ENCODE assay signal across 28 cellular contexts in genomic region chr3:138361193-138361525, GRCh38. TPM values are rescaled to one million over a fixed set of nuclear protein-coding genes. Genes with fewer than 3 reads are reported as not detected.
DNase-seq lines count a peak whose midpoint lies in the region; ATAC-seq and TF ChIP-seq lines count a peak whose summit lies in the region.
"Had no signal": no experiment of that assay in that cellular context is flagged by ENCODE, and none has a peak within 500 bp of the region (broad histone marks: within the 10 kb centered on the region; RNA-seq: fewer than 3 reads in every experiment).

No MANE protein-coding gene starts in this region.

- H3K4me3 ChIP-seq in right cardiac atrium (ENCODE audit: low read length): no peak overlapping the region
- H3K4me3 ChIP-seq: mucosa of descending colon, stomach, upper lobe of left lung had no signal

- no peaks in the 10 kb centered on the region for H3K9me3 Mint-ChIP-seq in natural killer cell treated with Interleukin-12 subunit alpha and Interleukin-12 subunit beta and Interleukin-15 and Interleukin-18, amount 100 ng/mL, for 72 hours
- H3K9me3 Mint-ChIP-seq in natural killer cell (no peaks in the 10 kb centered on the region), progenitor cell of endocrine pancreas (ENCODE audit: low read depth) (no peaks in the 10 kb centered on the region)
- H3K9me3 Mint-ChIP-seq: activated T-cell treated with anti-CD3 and anti-CD28 coated beads, Interleukin-2, amount 50 U/mL, for 24 hours; central memory CD8-positive, alpha-beta T cell; IgD-negative memory B cell had no signal

- no peaks in the 10 kb centered on the region for H3K9me3 ChIP-seq in right cardiac atrium (ENCODE audit: control insufficient read depth, low read length)
- H3K9me3 ChIP-seq: BE2C, mucosa of descending colon, SK-N-SH, stomach, upper lobe of left lung had no signal

- WGBS in right cardiac atrium: 89% methylated on average over 3 of the region's 3 CpGs

- no peaks in the 10 kb centered on the region for H3K36me3 Mint-ChIP-seq in natural killer cell treated with Interleukin-12 subunit alpha and Interleukin-12 subunit beta and Interleukin-15 and Interleukin-18, amount 100 ng/mL, for 72 hours
- H3K36me3 Mint-ChIP-seq in natural killer cell: no peaks in the 10 kb centered on the region
- no peaks in the 10 kb centered on the region for H3K36me3 Mint-ChIP-seq in progenitor cell of endocrine pancreas (ENCODE audit: insufficient read depth)

- intact Hi-C loops in natural killer cell (cut with micrococcal nuclease): no loop called here
- intact Hi-C loops in right cardiac atrium (cut with DNase I): no loop called here
- intact Hi-C loops in sciatic nerve (cut with DNase I): no loop called here

- peaks cover 35% of the 10 kb centered on the region for H3K4me1 ChIP-seq in right cardiac atrium (ENCODE audit: control insufficient read depth, insufficient read depth, low read length)
- H3K4me1 ChIP-seq: BE2C had no signal

- no peak overlapping the region for H3K4me3 Mint-ChIP-seq in natural killer cell treated with Interleukin-12 subunit alpha and Interleukin-12 subunit beta and Interleukin-15 and Interleukin-18, amount 100 ng/mL, for 72 hours
- H3K4me3 Mint-ChIP-seq in natural killer cell (no peak overlapping the region), progenitor cell of endocrine pancreas (ENCODE audit: low read depth) (no peak overlapping the region)
- H3K4me3 Mint-ChIP-seq: activated T-cell treated with anti-CD3 and anti-CD28 coated beads, Interleukin-2, amount 50 U/mL, for 24 hours; central memory CD8-positive, alpha-beta T cell; IgD-negative memory B cell had no signal

- peak; percentile 39 for DNase-seq in natural killer cell treated with Interleukin-12 subunit alpha and Interleukin-12 subunit beta and Interleukin-15 and Interleukin-18, amount 100 ng/mL, for 72 hours (ENCODE audit: low spot score)
- no peak for DNase-seq in natural killer cell
- no peak for DNase-seq in right cardiac atrium
- DNase-seq in progenitor cell of endocrine pancreas (ENCODE audit: low spot score, unreplicated experiment): no peak
- no peak for DNase-seq in SW 1271 (lab: John Stamatoyannopoulos, UW)
- no peak for DNase-seq in mesenteric fat pad (ENCODE audit: low spot score)
- DNase-seq in sciatic nerve (ENCODE audit: low spot score): no peak
- DNase-seq: activated CD4-positive, alpha-beta T cell treated with anti-CD3 and anti-CD28 coated beads for 4 hours; activated CD8-positive, alpha-beta memory T cell treated with anti-CD3 and anti-CD28 coated beads for 24 hours; activated naive CD4-positive, alpha-beta T cell; activated T-cell treated with anti-CD3 and anti-CD28 coated beads, Interleukin-2, amount 50 U/mL, for 24 hours; BE2C; effector CD8-positive, alpha-beta T cell; erythroblast; GDM1; mucosa of descending colon; NCI-H1105; NCI-H2029; SK-N-SH; stomach; T-helper 2 cell; upper lobe of left lung had no signal

- H3K27me3 ChIP-seq in right cardiac atrium (ENCODE audit: control insufficient read depth, insufficient read depth): no peaks in the 10 kb centered on the region
- H3K27me3 ChIP-seq: stomach, upper lobe of left lung had no signal

- H3K4me1 Mint-ChIP-seq in natural killer cell treated with Interleukin-12 subunit alpha and Interleukin-12 subunit beta and Interleukin-15 and Interleukin-18, amount 100 ng/mL, for 72 hours (ENCODE audit: low read depth in 2 of 2): no peaks in the 10 kb centered on the region
- H3K4me1 Mint-ChIP-seq in natural killer cell (no peaks in the 10 kb centered on the region), progenitor cell of endocrine pancreas (ENCODE audit: low read depth) (peaks cover 14% of the 10 kb centered on the region)
- H3K4me1 Mint-ChIP-seq: central memory CD8-positive, alpha-beta T cell; IgD-negative memory B cell had no signal

- H3K27ac ChIP-seq in right cardiac atrium (ENCODE audit: low read length): peak overlapping the region; percentile 89
- H3K27ac ChIP-seq: stomach, upper lobe of left lung had no signal

- no peak overlapping the region for H3K27ac Mint-ChIP-seq in natural killer cell treated with Interleukin-12 subunit alpha and Interleukin-12 subunit beta and Interleukin-15 and Interleukin-18, amount 100 ng/mL, for 72 hours
- H3K27ac Mint-ChIP-seq in natural killer cell (no peak overlapping the region), progenitor cell of endocrine pancreas (peak overlapping the region; percentile 34)
- H3K27ac Mint-ChIP-seq: activated T-cell treated with anti-CD3 and anti-CD28 coated beads, Interleukin-2, amount 50 U/mL, for 24 hours; IgD-negative memory B cell had no signal

- no peak for TF ChIP-seq CTCF in natural killer cell (IDR thresholded peaks at IDR 0.05)
- TF ChIP-seq CTCF in progenitor cell of endocrine pancreas (IDR thresholded peaks at IDR 0.05; ENCODE audit: unreplicated experiment): no peak

- ATAC-seq in natural killer cell treated with Interleukin-12 subunit alpha and Interleukin-12 subunit beta and Interleukin-15 and Interleukin-18, amount 100 ng/mL, for 72 hours: no peak
- ATAC-seq in natural killer cell (no peak), right cardiac atrium (no peak), GM21390 (IDR thresholded peaks at IDR 0.05; ENCODE audit: unreplicated experiment) (no peak), sciatic nerve (no peak)
- ATAC-seq: mucosa of descending colon had no signal

- H3K27me3 Mint-ChIP-seq in natural killer cell treated with Interleukin-12 subunit alpha and Interleukin-12 subunit beta and Interleukin-15 and Interleukin-18, amount 100 ng/mL, for 72 hours: peaks cover 5 to 9% of the 10 kb centered on the region in 2 donors
- H3K27me3 Mint-ChIP-seq in natural killer cell (ENCODE audit: low read depth in 2 of 2) (peaks cover 0 to 7% of the 10 kb centered on the region in 2 donors), progenitor cell of endocrine pancreas (no peaks in the 10 kb centered on the region)
- H3K27me3 Mint-ChIP-seq: activated T-cell treated with anti-CD3 and anti-CD28 coated beads, Interleukin-2, amount 50 U/mL, for 24 hours had no signal

RNA-seq across cellular contexts. Expression of gene MRAS, which starts 12.8 kb away (rescaled TPM):
- total RNA-seq in natural killer cell treated with Interleukin-12 subunit alpha and Interleukin-12 subunit beta and Interleukin-15 and Interleukin-18, amount 100 ng/mL, for 72 hours: 10 to 100 TPM in 1 of 2 donors, 1 to 10 TPM in 1; 2.8 to 12.3 TPM
- total RNA-seq in natural killer cell: 1 to 10 TPM; 1.2 to 4.9 (median 2.4) TPM
- total RNA-seq in right cardiac atrium: 100 to 1,000 TPM; 244 to 374 (median 303) TPM
- polyA plus RNA-seq in right cardiac atrium: 184 TPM
- 25.1 and 27.7 TPM in 2 replicates for total RNA-seq in progenitor cell of endocrine pancreas
- total RNA-seq in mesenteric fat pad: 232 TPM
- total RNA-seq in sciatic nerve: 314 TPM
- polyA plus RNA-seq: IgD-negative memory B cell had no signal

RNA-seq across cellular contexts. Expression of gene NME9, which starts 31.5 kb away (rescaled TPM):
- total RNA-seq in natural killer cell treated with Interleukin-12 subunit alpha and Interleukin-12 subunit beta and Interleukin-15 and Interleukin-18, amount 100 ng/mL, for 72 hours: not detected
- total RNA-seq in natural killer cell (not detected), right cardiac atrium (under 1 TPM in 2 of 4 donors, not detected in 2; 0.17 to 0.35 TPM), progenitor cell of endocrine pancreas (2.3 and 2.4 TPM in 2 replicates), mesenteric fat pad (not detected), sciatic nerve (1.3 TPM)
- polyA plus RNA-seq in right cardiac atrium: 0.09 TPM
- total RNA-seq: A673, osteoblast, RPMI7951 had no signal
